Comparison of ENCODE assay signal across 8 cellular contexts in the genomic region with DNA sequence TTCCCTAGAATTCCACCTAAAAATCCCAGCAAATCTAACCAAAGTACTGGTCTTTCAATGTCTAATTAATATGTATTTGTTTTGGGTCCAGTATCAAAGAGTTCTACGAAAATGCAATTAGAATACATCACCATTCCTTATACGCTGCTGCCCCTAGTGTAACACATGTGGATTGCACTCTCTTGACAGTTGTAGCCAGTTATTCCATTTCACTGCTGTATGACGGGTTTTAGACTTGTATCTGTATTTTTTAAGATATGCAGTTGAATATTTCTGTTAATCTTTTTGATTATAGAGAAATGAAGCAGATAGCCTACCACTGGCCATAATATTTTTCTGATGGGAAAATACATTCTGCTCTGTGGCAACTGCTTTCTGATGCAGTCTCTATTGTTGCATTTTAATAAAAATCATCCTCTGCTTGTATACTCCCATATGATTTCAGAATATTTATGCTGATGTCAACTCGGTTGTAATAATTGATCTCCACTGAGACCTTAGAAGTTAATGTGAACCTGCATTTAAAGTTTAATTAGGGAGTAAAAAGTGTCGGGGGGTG. TPM values are rescaled to one million over a fixed set of nuclear protein-coding genes. Genes with fewer than 3 reads are reported as not detected.
DNase-seq lines count a peak whose midpoint lies in the region; ATAC-seq and TF ChIP-seq lines count a peak whose summit lies in the region.

No MANE protein-coding gene starts in this region.

- H3K9ac ChIP-seq in SU-DHL-6 (ENCODE audit: low read length), result no peak overlapping the region
- H3K9ac ChIP-seq in liver (ENCODE audit: low read depth in 1 of 2, low read length in 2 of 2), result no peak overlapping the region

- no peak overlapping the region for H3K4me3 ChIP-seq in AG09309 (ENCODE audit: control insufficient read depth, low read depth, low read length)
- H3K4me3 ChIP-seq in SU-DHL-6 (ENCODE audit: insufficient read depth, low read length, poor library complexity, severe bottlenecking), result no peak overlapping the region
- H3K4me3 ChIP-seq in liver (ENCODE audit: low read depth in 1 of 3, low read length in 3 of 3), result no peak overlapping the region
- H3K4me3 ChIP-seq in thyroid gland (replicated peaks in 1 of 3), result no peak overlapping the region

- no peaks in the 10 kb centered on the region for H3F3A ChIP-seq in SU-DHL-6 (ENCODE audit: insufficient read depth)

- peaks cover 0 to 4% (median 0%) of the 10 kb centered on the region in 4 donors for H3K4me1 ChIP-seq in liver (ENCODE audit: control insufficient read depth in 4 of 4, insufficient read depth in 4 of 4, low read length in 3 of 4)
- H3K4me1 ChIP-seq in thyroid gland, result no peaks in the 10 kb centered on the region

- H3K79me2 ChIP-seq in SU-DHL-6 (ENCODE audit: insufficient read depth, low read length), result no peaks in the 10 kb centered on the region

- H3K27me3 ChIP-seq in SU-DHL-6 (ENCODE audit: low read length), result no peaks in the 10 kb centered on the region
- no peaks in the 10 kb centered on the region for H3K27me3 ChIP-seq in liver (ENCODE audit: control insufficient read depth in 4 of 4, insufficient read depth in 4 of 4, low read length in 3 of 4)
- H3K27me3 ChIP-seq in thyroid gland, result no peaks in the 10 kb centered on the region

- H3K9me3 ChIP-seq in SU-DHL-6 (ENCODE audit: insufficient read depth, low read length), result no peaks in the 10 kb centered on the region
- no peaks in the 10 kb centered on the region for H3K9me3 ChIP-seq in liver (ENCODE audit: control insufficient read depth in 4 of 4, low read length in 3 of 4)
- no peaks in the 10 kb centered on the region for H3K9me3 ChIP-seq in thyroid gland

- peak overlapping the region; percentile 38 for H3K4me3 Mint-ChIP-seq in chondrocyte (ENCODE audit: unreplicated experiment)

- H3K27me3 Mint-ChIP-seq in chondrocyte (ENCODE audit: low read depth), result no peaks in the 10 kb centered on the region

- H3K36me3 ChIP-seq in SU-DHL-6 (ENCODE audit: low read length) (no peaks in the 10 kb centered on the region), liver (ENCODE audit: control insufficient read depth in 4 of 4, insufficient read depth in 3 of 4, low read depth in 1 of 4, low read length in 3 of 4) (no peaks in the 10 kb centered on the region), thyroid gland (no peaks in the 10 kb centered on the region)

- H3K36me3 Mint-ChIP-seq in chondrocyte (ENCODE audit: low read depth), result peaks cover 3% of the 10 kb centered on the region

- intact Hi-C loops in thyroid gland (cut with DNase I), result no loop called here

- TF ChIP-seq CTCF in AG09309 (IDR thresholded peaks at IDR 0.05; ENCODE audit: control insufficient read depth, insufficient read depth, low read depth, low read length, missing control alignments) (peak; percentile 78), SU-DHL-6 (IDR thresholded peaks at IDR 0.05; ENCODE audit: insufficient read depth, low read length, poor library complexity, severe bottlenecking) (peak; percentile 49), chondrocyte (IDR thresholded peaks at IDR 0.05) (peak; percentile 87), liver (IDR thresholded peaks at IDR 0.05; ENCODE audit: low read depth, low read length, missing input control) (peak; percentile 80), thyroid gland (IDR thresholded peaks at IDR 0.05) (peak; percentile 19 to 80 (median 66))

- ATAC-seq in GM19452 (IDR thresholded peaks at IDR 0.05; ENCODE audit: unreplicated experiment), result no peak

- H2AFZ ChIP-seq in SU-DHL-6 (ENCODE audit: low read depth, low read length, severe bottlenecking), result no peak overlapping the region

- H3K27ac ChIP-seq in SU-DHL-6 (ENCODE audit: low read depth, low read length) (no peak overlapping the region), liver (ENCODE audit: low read depth in 1 of 2, low read length in 2 of 2) (no peak overlapping the region), thyroid gland (no peak overlapping the region)

- TF ChIP-seq RAD21 in liver (IDR thresholded peaks at IDR 0.05), result peak; percentile 87 to 93

- peaks cover 21% of the 10 kb centered on the region for H3K9me3 Mint-ChIP-seq in chondrocyte (ENCODE audit: low read depth)

- no peak for DNase-seq in AG09309 (ENCODE audit: low read depth)
- DNase-seq in GM04504 (ENCODE audit: low read depth), result peak; percentile 9
- DNase-seq in HUDEP-2 (lab: John Stamatoyannopoulos, UW; ENCODE audit: unreplicated experiment in 76 of 76), result peak in 42 of 76 experiments; percentile 0 to 60 (median 12)
- DNase-seq in chondrocyte (ENCODE audit: low spot score), result no peak
- peak; percentile 5 to 10 for DNase-seq in thyroid gland

- H3K27ac Mint-ChIP-seq in chondrocyte (ENCODE audit: unreplicated experiment), result no peak overlapping the region

- TF ChIP-seq POLR2A in thyroid gland (IDR thresholded peaks at IDR 0.05), result no peak

- H3K9me2 ChIP-seq in SU-DHL-6 (replicated peaks; ENCODE audit: insufficient read depth, low read length), result no peaks in the 10 kb centered on the region

- H3K4me1 Mint-ChIP-seq in chondrocyte (ENCODE audit: low read depth), result peaks cover 16% of the 10 kb centered on the region

- WGBS in liver, result 21% methylated on average over 5 of the region's 5 CpGs
- 17 to 18% methylated on average over 5 of the region's 5 CpGs for WGBS in thyroid gland, 2 donors

- H3K4me2 ChIP-seq in SU-DHL-6 (ENCODE audit: low read depth, low read length, poor library complexity, severe bottlenecking), result peak overlapping the region; percentile 10

- H4K20me1 ChIP-seq in SU-DHL-6 (ENCODE audit: low read depth, low read length), result no peaks in the 10 kb centered on the region

TF ChIP-seq in liver, 16 proteins besides CTCF, POLR2A, EP300 and RAD21 (continues in another document):
- TF ChIP-seq TAF1 (conservative IDR thresholded peaks at IDR 0.05), result no peak
- no peak for TF ChIP-seq NR2F2 (IDR thresholded peaks at IDR 0.05)
- no peak for TF ChIP-seq YY1 (IDR thresholded peaks at IDR 0.05)
- no peak for TF ChIP-seq SP1 (IDR thresholded peaks at IDR 0.05)
- no peak for TF ChIP-seq JUND (IDR thresholded peaks at IDR 0.05)
- no peak for TF ChIP-seq FOXA1 (IDR thresholded peaks at IDR 0.05)
- no peak for TF ChIP-seq FOXA2 (IDR thresholded peaks at IDR 0.05)
- TF ChIP-seq, protein P1, sequence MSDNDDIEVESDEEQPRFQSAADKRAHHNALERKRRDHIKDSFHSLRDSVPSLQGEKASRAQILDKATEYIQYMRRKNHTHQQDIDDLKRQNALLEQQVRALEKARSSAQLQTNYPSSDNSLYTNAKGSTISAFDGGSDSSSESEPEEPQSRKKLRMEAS (IDR thresholded peaks at IDR 0.05), result no peak
- TF ChIP-seq, protein P2, sequence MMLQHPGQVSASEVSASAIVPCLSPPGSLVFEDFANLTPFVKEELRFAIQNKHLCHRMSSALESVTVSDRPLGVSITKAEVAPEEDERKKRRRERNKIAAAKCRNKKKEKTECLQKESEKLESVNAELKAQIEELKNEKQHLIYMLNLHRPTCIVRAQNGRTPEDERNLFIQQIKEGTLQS (IDR thresholded peaks at IDR 0.05), result no peak
- TF ChIP-seq, protein P3, sequence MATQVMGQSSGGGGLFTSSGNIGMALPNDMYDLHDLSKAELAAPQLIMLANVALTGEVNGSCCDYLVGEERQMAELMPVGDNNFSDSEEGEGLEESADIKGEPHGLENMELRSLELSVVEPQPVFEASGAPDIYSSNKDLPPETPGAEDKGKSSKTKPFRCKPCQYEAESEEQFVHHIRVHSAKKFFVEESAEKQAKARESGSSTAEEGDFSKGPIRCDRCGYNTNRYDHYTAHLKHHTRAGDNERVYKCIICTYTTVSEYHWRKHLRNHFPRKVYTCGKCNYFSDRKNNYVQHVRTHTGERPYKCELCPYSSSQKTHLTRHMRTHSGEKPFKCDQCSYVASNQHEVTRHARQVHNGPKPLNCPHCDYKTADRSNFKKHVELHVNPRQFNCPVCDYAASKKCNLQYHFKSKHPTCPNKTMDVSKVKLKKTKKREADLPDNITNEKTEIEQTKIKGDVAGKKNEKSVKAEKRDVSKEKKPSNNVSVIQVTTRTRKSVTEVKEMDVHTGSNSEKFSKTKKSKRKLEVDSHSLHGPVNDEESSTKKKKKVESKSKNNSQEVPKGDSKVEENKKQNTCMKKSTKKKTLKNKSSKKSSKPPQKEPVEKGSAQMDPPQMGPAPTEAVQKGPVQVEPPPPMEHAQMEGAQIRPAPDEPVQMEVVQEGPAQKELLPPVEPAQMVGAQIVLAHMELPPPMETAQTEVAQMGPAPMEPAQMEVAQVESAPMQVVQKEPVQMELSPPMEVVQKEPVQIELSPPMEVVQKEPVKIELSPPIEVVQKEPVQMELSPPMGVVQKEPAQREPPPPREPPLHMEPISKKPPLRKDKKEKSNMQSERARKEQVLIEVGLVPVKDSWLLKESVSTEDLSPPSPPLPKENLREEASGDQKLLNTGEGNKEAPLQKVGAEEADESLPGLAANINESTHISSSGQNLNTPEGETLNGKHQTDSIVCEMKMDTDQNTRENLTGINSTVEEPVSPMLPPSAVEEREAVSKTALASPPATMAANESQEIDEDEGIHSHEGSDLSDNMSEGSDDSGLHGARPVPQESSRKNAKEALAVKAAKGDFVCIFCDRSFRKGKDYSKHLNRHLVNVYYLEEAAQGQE (IDR thresholded peaks at IDR 0.05), result no peak
- TF ChIP-seq RXRA (IDR thresholded peaks at IDR 0.05), result no peak
- no peak for TF ChIP-seq GABPA (IDR thresholded peaks at IDR 0.05 in 1 of 2, conservative IDR thresholded peaks at IDR 0.05 in 1 of 2)
- no peak for TF ChIP-seq HNF4G (IDR thresholded peaks at IDR 0.05)

RNA-seq across cellular contexts. Expression of a gene that starts 17.1 kb away (rescaled TPM):
- total RNA-seq in chondrocyte (not detected in 3 replicates), liver (under 1 TPM in 1 of 2 donors, not detected in 1; 0.28 TPM), thyroid gland (not detected)
- not detected for polyA plus RNA-seq in liver

RNA-seq across cellular contexts. Expression of a gene that starts 27.0 kb away (rescaled TPM):
- total RNA-seq in chondrocyte (not detected in 3 replicates), liver (1,000 to 10,000 TPM in 1 of 2 donors, not detected in 1; 1,807 TPM), thyroid gland (not detected)
- under 1 TPM in 1 of 2 donors, not detected in 1; 0.21 TPM for polyA plus RNA-seq in liver

RNA-seq across cellular contexts. Expression of a gene that starts 31.0 kb away (rescaled TPM):
- total RNA-seq in chondrocyte (not detected in 3 replicates), liver (not detected), thyroid gland (not detected)
- polyA plus RNA-seq in liver, result not detected

RNA-seq across cellular contexts. Expression of a gene that starts 57.6 kb away (rescaled TPM):
- total RNA-seq in chondrocyte (10.9 to 17.9 TPM (median 12.7 TPM) in 3 replicates), liver (1 to 10 TPM; 5.0 to 6.5 TPM), thyroid gland (10 to 100 TPM in 2 of 4 donors, 1 to 10 TPM in 2; 7.0 to 13.9 (median 9.7) TPM)
- 1 to 10 TPM; 6.9 to 8.6 TPM for polyA plus RNA-seq in liver

Comparison
In these comparisons a context has a peak if more than half of its experiments do, and no peak if none do; other contexts are left out.
1. DNase-seq: peak in GM04504 (single experiment), HUDEP-2 (42 of 76) and thyroid gland (2 of 2); none in AG09309 (single experiment) and chondrocyte (single experiment).
2. Peak in every context shown above with its lines, with median percentiles within 50 percentile points of each other: CTCF ChIP-seq.